Comparison of ENCODE assay signal across 2 cellular contexts in genomic region chr4:21790437-21791029, GRCh38.
TF ChIP-seq lines count a peak whose summit lies in the region.

No MANE protein-coding gene starts in this region.

TF ChIP-seq in HCT116, 20 proteins besides CTCF, POLR2A, EP300 and RAD21 (continued from another document):
- no peak for TF ChIP-seq REST (IDR thresholded peaks at IDR 0.05; ENCODE audit: low read depth)
- no peak for TF ChIP-seq EZH2phosphoT487 (IDR thresholded peaks at IDR 0.05; ENCODE audit: borderline replicate concordance)
- TF ChIP-seq ZNF274 (IDR thresholded peaks at IDR 0.05; ENCODE audit: low read depth, low read length), result no peak
- TF ChIP-seq YY1 (IDR thresholded peaks at IDR 0.05; ENCODE audit: extremely low read depth, insufficient replicate concordance, low read depth, low read length), result no peak
- no peak for TF ChIP-seq ELF1 (IDR thresholded peaks at IDR 0.05; ENCODE audit: borderline replicate concordance, low read depth)
- no peak for TF ChIP-seq EZH2 (IDR thresholded peaks at IDR 0.05)

TF ChIP-seq in WTC11, 78 proteins besides CTCF, POLR2A, EP300 and RAD21 (continued from another document):
- TF ChIP-seq FOXP4 (CRISPR knock-in tag; IDR thresholded peaks at IDR 0.05) (no peak), AR (CRISPR knock-in tag; IDR thresholded peaks at IDR 0.05) (no peak), JUN (CRISPR knock-in tag; IDR thresholded peaks at IDR 0.05) (no peak), ZNF281 (CRISPR knock-in tag; IDR thresholded peaks at IDR 0.05) (no peak)
